1 cellular context compared by ENCODE assay signal in genomic region chr20:44208165-44208564, GRCh38.
TF ChIP-seq lines count a peak whose summit lies in the region.

No MANE protein-coding gene starts in this region.

TF ChIP-seq in IMR-90, 13 proteins besides CTCF, POLR2A, EP300 and RAD21:
- TF ChIP-seq ELK1 (IDR thresholded peaks at IDR 0.05; ENCODE audit: borderline replicate concordance, low read depth, low read length) (no peak), MAFK (IDR thresholded peaks at IDR 0.05; ENCODE audit: low read depth, low read length) (no peak), RCOR1 (IDR thresholded peaks at IDR 0.05; ENCODE audit: insufficient replicate concordance, low read length) (no peak), MAZ (IDR thresholded peaks at IDR 0.05; ENCODE audit: borderline replicate concordance, low read depth, low read length) (no peak)
